6 cellular contexts compared by ENCODE assay signal in the genomic region with DNA sequence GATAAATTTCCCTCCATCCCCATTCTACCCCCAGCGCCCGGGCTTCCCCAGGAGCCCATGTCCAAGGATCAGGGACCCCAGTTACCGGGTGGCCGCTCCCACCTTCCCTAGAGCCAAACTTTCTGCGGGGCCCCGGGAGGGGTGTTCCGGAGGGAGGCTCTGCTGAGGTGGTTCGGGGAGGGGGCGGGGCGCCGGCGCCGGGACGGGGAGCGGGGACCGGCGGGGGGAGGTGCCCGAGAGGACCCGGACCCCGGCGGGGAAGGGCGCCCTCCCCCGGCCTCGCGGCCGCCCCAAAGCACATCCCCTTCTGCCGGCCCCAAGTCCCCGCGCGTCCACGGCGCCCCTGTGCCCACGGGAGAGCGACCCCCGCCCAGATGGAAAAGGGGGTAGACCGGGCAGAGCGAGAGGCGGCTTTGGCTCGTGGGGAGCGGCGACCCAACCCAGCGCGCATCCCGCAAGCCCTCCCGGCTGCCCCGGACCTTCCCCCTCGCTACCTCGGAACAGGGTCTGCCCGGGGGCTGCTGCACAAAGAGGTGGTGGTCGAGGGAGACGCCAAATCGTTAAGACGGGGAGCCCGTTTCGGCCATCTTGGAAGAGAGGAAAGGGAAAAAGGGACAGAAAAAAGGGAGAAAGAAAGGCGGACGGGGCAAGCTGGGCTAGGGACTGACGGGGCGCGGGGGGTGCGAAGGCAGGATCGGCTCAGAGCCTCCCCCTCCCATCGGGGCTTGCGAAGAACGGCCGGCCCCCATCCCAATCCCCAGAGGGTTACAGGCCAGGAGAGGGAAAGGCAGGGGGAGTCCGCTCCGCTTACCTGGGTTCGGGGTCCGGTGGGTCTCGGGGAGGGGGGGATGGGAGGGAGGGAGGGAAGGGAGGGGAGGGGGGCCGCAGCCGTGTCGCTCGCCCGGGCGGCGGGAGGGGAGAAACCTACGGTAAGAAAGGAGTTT. TPM values are rescaled to one million over a fixed set of nuclear protein-coding genes. Genes with fewer than 3 reads are reported as not detected.
A peak's percentile ranks its signal among the peaks of the same experiment; 100 is the strongest.
DNase-seq lines count a peak whose midpoint lies in the region; TF ChIP-seq lines count a peak whose summit lies in the region.

No MANE protein-coding gene starts in this region.

- peaks cover 23% of the 10 kb centered on the region for H3K27me3 Mint-ChIP-seq in endothelial cell (ENCODE audit: unreplicated experiment)

- peak overlapping the region; percentile 93 for H3K4me3 Mint-ChIP-seq in endothelial cell (ENCODE audit: unreplicated experiment)

- H3K9me3 ChIP-seq in MG63 (no peaks in the 10 kb centered on the region), skeletal muscle tissue (ENCODE audit: control insufficient read depth in 3 of 3, low read length in 3 of 3) (no peaks in the 10 kb centered on the region)

- peaks cover 18% of the 10 kb centered on the region for H3K36me3 ChIP-seq in MG63
- peaks cover 0 to under 1% (median 0%) of the 10 kb centered on the region in 3 donors for H3K36me3 ChIP-seq in skeletal muscle tissue (ENCODE audit: control insufficient read depth in 3 of 3, insufficient read depth in 3 of 3, low read length in 3 of 3)

- TF ChIP-seq CTCF in AG10803 (conservative IDR thresholded peaks at IDR 0.05; ENCODE audit: low read length) (no peak), endothelial cell (IDR thresholded peaks at IDR 0.05; ENCODE audit: unreplicated experiment) (no peak)

- peak overlapping the region; percentile 64 to 76 (median 68) for H3K9ac ChIP-seq in skeletal muscle tissue (ENCODE audit: low read depth in 1 of 3, low read length in 3 of 3)

- H3K27ac Mint-ChIP-seq in endothelial cell (ENCODE audit: unreplicated experiment): no peak overlapping the region

- DNase-seq in AG10803 (ENCODE audit: low read depth): no peak
- peak; percentile 58 for DNase-seq in MG63
- DNase-seq in endothelial cell (ENCODE audit: low spot score): peak; percentile 55
- DNase-seq in OCI-M2 (lab: John Stamatoyannopoulos, UW; ENCODE audit: unreplicated experiment): no peak
- DNase-seq in superior temporal gyrus (ENCODE audit: extremely low spot score): no peak

- no peaks in the 10 kb centered on the region for H3K27me3 ChIP-seq in MG63
- H3K27me3 ChIP-seq in skeletal muscle tissue (ENCODE audit: control insufficient read depth in 3 of 3, insufficient read depth in 3 of 3, low read length in 3 of 3): peaks cover 11 to 59% (median 39%) of the 10 kb centered on the region in 3 donors

- peaks cover 24% of the 10 kb centered on the region for H3K36me3 Mint-ChIP-seq in endothelial cell (ENCODE audit: low read depth, unreplicated experiment)

- peaks cover 40 to 59% (median 50%) of the 10 kb centered on the region in 3 donors for H3K4me1 ChIP-seq in skeletal muscle tissue (ENCODE audit: control insufficient read depth in 3 of 3, insufficient read depth in 3 of 3, low read length in 3 of 3)

- H3K4me1 Mint-ChIP-seq in endothelial cell (ENCODE audit: unreplicated experiment): peaks cover 45% of the 10 kb centered on the region

- H3K4me3 ChIP-seq in AG10803 (ENCODE audit: low read length) (peak overlapping the region; percentile 86), MG63 (peak overlapping the region; percentile 91), skeletal muscle tissue (ENCODE audit: low read length in 3 of 3) (peak overlapping the region; percentile 64 to 76 (median 70))

- no peaks in the 10 kb centered on the region for H3K9me3 Mint-ChIP-seq in endothelial cell (ENCODE audit: unreplicated experiment)

- peak overlapping the region; percentile 62 for H3K27ac ChIP-seq in skeletal muscle tissue (ENCODE audit: low read depth, low read length)

RNA-seq across cellular contexts. Expression of a gene that starts 0.5 kb away (rescaled TPM):
- 3.3 and 3.4 TPM in 2 replicates for total RNA-seq in MG63 (2014; rRNA removed; shearing (Covaris generic); ENCODE audit: low replicate concordance)
- total RNA-seq in endothelial cell (ENCODE audit: unreplicated experiment): 79.4 TPM
- total RNA-seq in skeletal muscle tissue: 3.1 TPM

RNA-seq across cellular contexts. Expression of a gene that starts 4.9 kb away (rescaled TPM):
- 494 and 524 TPM in 2 replicates for total RNA-seq in MG63 (2014; rRNA removed; shearing (Covaris generic); ENCODE audit: low replicate concordance)
- total RNA-seq in endothelial cell (ENCODE audit: unreplicated experiment) (175 TPM), skeletal muscle tissue (156 TPM)

RNA-seq across cellular contexts. Expression of a gene that starts 17.5 kb away (rescaled TPM):
- 7.7 and 29.1 TPM in 2 replicates for total RNA-seq in MG63 (2014; rRNA removed; shearing (Covaris generic); ENCODE audit: low replicate concordance)
- 17.0 TPM for total RNA-seq in endothelial cell (ENCODE audit: unreplicated experiment)
- 3.1 TPM for total RNA-seq in skeletal muscle tissue

RNA-seq across cellular contexts. Expression of a gene that starts 42.6 kb away (rescaled TPM):
- 11.7 and 17.5 TPM in 2 replicates for total RNA-seq in MG63 (2014; rRNA removed; shearing (Covaris generic); ENCODE audit: low replicate concordance)
- total RNA-seq in endothelial cell (ENCODE audit: unreplicated experiment) (33.8 TPM), skeletal muscle tissue (16.2 TPM)

RNA-seq across cellular contexts. Expression of a gene that starts 51.7 kb away (rescaled TPM):
- 49.1 and 73.8 TPM in 2 replicates for total RNA-seq in MG63 (2014; rRNA removed; shearing (Covaris generic); ENCODE audit: low replicate concordance)
- 91.7 TPM for total RNA-seq in endothelial cell (ENCODE audit: unreplicated experiment)
- total RNA-seq in skeletal muscle tissue: 37.6 TPM

Comparison
In these comparisons a context has a peak if more than half of its experiments do, and no peak if none do; other contexts are left out.
1. DNase-seq: peak in MG63 (single experiment) and endothelial cell (single experiment); none in AG10803 (single experiment), OCI-M2 (single experiment) and superior temporal gyrus (single experiment).
2. RNA of a gene that starts 0.5 kb away (total RNA-seq): 79.4 TPM in endothelial cell (single experiment); 3.3 to 3.4 TPM in MG63 and 3.1 TPM in skeletal muscle tissue (single experiment); every median in the first group is over 10 times any median in the second.
3. Peak in every context shown above with its lines, with median percentiles within 50 percentile points of each other: H3K4me3 ChIP-seq.